Comparison of ENCODE assay signal across 12 cellular contexts in the genomic region with DNA sequence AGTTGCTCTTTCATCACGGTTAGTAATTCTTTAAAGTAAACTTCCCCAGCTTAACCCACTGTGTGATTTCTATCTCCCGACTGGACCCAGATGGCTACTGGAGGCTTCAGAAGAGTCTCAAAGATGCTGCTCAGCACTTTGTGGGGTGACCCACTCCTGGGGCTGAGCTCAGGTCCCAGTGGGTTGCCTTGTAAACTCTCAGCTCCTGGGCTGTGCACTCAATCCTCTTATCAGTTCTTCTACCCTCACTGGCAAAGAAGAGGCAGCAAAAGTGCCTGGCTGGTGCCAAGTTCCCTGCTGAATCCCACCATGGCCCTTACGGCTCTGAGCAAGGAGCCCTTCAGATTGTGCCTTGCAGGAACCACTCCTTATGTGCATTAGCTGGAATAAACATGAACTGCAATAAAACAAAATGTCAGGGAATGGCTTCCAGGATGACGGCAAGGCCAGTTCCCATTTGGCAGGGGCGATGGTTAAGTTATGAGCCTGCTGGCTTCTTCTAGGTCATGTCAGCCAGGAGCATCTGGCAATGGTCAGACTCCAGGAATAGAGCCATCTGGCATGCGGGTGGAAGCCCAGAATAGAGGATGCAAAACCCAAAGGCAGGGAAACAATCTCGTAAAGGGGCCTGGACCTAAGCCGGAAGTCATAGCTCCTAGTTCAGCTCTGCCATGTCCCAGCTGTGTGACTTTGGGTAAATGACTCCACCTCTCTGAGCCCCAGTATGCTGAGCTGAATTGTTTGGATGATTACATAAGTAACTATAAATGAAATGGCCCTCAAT. TPM values are rescaled to one million over a fixed set of nuclear protein-coding genes. Genes with fewer than 3 reads are reported as not detected.
A peak's percentile ranks its signal among the peaks of the same experiment; 100 is the strongest.
DNase-seq lines count a peak whose midpoint lies in the region; ATAC-seq and TF ChIP-seq lines count a peak whose summit lies in the region.
"Had no signal": no experiment of that assay in that cellular context is flagged by ENCODE, and none has a peak within 500 bp of the region (broad histone marks: within the 10 kb centered on the region; RNA-seq: fewer than 3 reads in every experiment).

No MANE protein-coding gene starts in this region.

- H3K4me2 ChIP-seq in OCI-LY3 (ENCODE audit: low read length), result peak overlapping the region; percentile 53; the same call in 1 of the 2 replicates

- H3K9me3 Mint-ChIP-seq in nephron, result no peaks in the 10 kb centered on the region

- no peaks in the 10 kb centered on the region for H3K36me3 Mint-ChIP-seq in nephron (ENCODE audit: low read depth)

- peaks cover 44% of the 10 kb centered on the region for H3K4me1 ChIP-seq in OCI-LY3 (ENCODE audit: low read length)

- H3K9ac ChIP-seq in OCI-LY3 (ENCODE audit: low read length), result peak overlapping the region; percentile 30; the same call in 1 of the 2 replicates
- H3K9ac ChIP-seq: BLaER1 treated with 17β-estradiol and CSF1 and Interleukin-3, amounts not matched to agents 10 nM and 100 nM had no signal

- peak overlapping the region; percentile 92 for H2AFZ ChIP-seq in OCI-LY3 (ENCODE audit: low read depth, low read length)

- peak; percentile 86 for DNase-seq in AG20443 (ENCODE audit: low spot score)
- DNase-seq in fibroblast of the aortic adventitia (ENCODE audit: low read depth), result peak; percentile 96
- DNase-seq in activated T-cell treated with anti-CD3 and anti-CD28 coated beads, Interleukin-2, amount 50 U/mL, for 48 hours, result no peak
- no peak for DNase-seq in T-helper 1 cell

- H3K27me3 ChIP-seq in OCI-LY3 (ENCODE audit: low read depth, low read length), result no peaks in the 10 kb centered on the region
- H3K27me3 ChIP-seq: BLaER1 treated with 17β-estradiol and CSF1 and Interleukin-3, amounts not matched to agents 10 nM and 100 nM; neutrophil had no signal

- H3K79me2 ChIP-seq in OCI-LY3 (ENCODE audit: low read length), result no peaks in the 10 kb centered on the region

- no peaks in the 10 kb centered on the region for H4K20me1 ChIP-seq in OCI-LY3 (ENCODE audit: insufficient read depth, low read length)
- H4K20me1 ChIP-seq: BLaER1 treated with 17β-estradiol and CSF1 and Interleukin-3, amounts not matched to agents 10 nM and 100 nM had no signal

- no peaks in the 10 kb centered on the region for H3K9me3 ChIP-seq in OCI-LY3 (ENCODE audit: insufficient read depth, low read length)
- H3K9me3 ChIP-seq: BLaER1 treated with 17β-estradiol and CSF1 and Interleukin-3, amounts not matched to agents 10 nM and 100 nM; neutrophil had no signal

- no peaks in the 10 kb centered on the region for H3K36me3 ChIP-seq in OCI-LY3 (replicated peaks; ENCODE audit: low read depth, low read length)
- H3K36me3 ChIP-seq: BLaER1 treated with 17β-estradiol and CSF1 and Interleukin-3, amounts not matched to agents 10 nM and 100 nM; neutrophil had no signal

- H3K27ac Mint-ChIP-seq in nephron, result peak overlapping the region; percentile 53 to 83 (median 61)

- peaks cover 17% of the 10 kb centered on the region for H3K4me1 Mint-ChIP-seq in nephron

- no peak overlapping the region for H3K27ac ChIP-seq in OCI-LY3 (ENCODE audit: low read length)
- H3K27ac ChIP-seq: BLaER1 treated with 17β-estradiol and CSF1 and Interleukin-3, amounts not matched to agents 10 nM and 100 nM had no signal

- H3K4me3 ChIP-seq in OCI-LY3 (ENCODE audit: low read length), result no peak overlapping the region
- H3K4me3 ChIP-seq in fibroblast of the aortic adventitia (ENCODE audit: low read depth, low read length), result no peak overlapping the region
- H3K4me3 ChIP-seq: BLaER1 treated with 17β-estradiol and CSF1 and Interleukin-3, amounts not matched to agents 10 nM and 100 nM had no signal

- ATAC-seq in HG03097 (IDR thresholded peaks at IDR 0.05; ENCODE audit: low FRiP score, unreplicated experiment) (no peak), HG03196 (IDR thresholded peaks at IDR 0.05; ENCODE audit: unreplicated experiment) (no peak)

- TF ChIP-seq CTCF in OCI-LY3 (IDR thresholded peaks at IDR 0.05; ENCODE audit: low read depth, low read length), result no peak
- no peak for TF ChIP-seq CTCF in fibroblast of the aortic adventitia (IDR thresholded peaks at IDR 0.05; ENCODE audit: insufficient read depth, low read length)
- no peak for TF ChIP-seq CTCF in nephron (IDR thresholded peaks at IDR 0.05; ENCODE audit: unreplicated experiment in 3 of 3)

- no peak overlapping the region for H3K4me3 Mint-ChIP-seq in nephron

- no peaks in the 10 kb centered on the region for H3K27me3 Mint-ChIP-seq in nephron (ENCODE audit: low read depth)

RNA-seq across cellular contexts. Expression of a gene that starts 6.7 kb away (rescaled TPM):
- total RNA-seq in fibroblast of the aortic adventitia (ENCODE audit: low replicate concordance), result 0.36 and 3.8 TPM in 2 replicates
- total RNA-seq: dermis microvascular lymphatic vessel endothelial cell, NCI-H460 had no signal

RNA-seq across cellular contexts. Expression of a gene that starts 23.7 kb away (rescaled TPM):
- not detected in 2 replicates for total RNA-seq in fibroblast of the aortic adventitia (ENCODE audit: low replicate concordance)
- total RNA-seq: dermis microvascular lymphatic vessel endothelial cell, NCI-H460 had no signal

Comparison
In these comparisons a context has a peak if more than half of its experiments do, and no peak if none do; other contexts are left out.
1. DNase-seq: peak in AG20443 (single experiment) and fibroblast of the aortic adventitia (single experiment); none in activated T-cell treated with anti-CD3 and anti-CD28 coated beads, Interleukin-2, amount 50 U/mL, for 48 hours (0 of 2) and T-helper 1 cell (0 of 5).